In genomic region chr7:16357921-16358320, GRCh38 we compare ENCODE assay signal across 16 cellular contexts.
DNase-seq lines count a peak whose midpoint lies in the region; TF ChIP-seq lines count a peak whose summit lies in the region.
"Had no signal": no experiment of that assay in that cellular context is flagged by ENCODE, and none has a peak within 500 bp of the region (broad histone marks: within the 10 kb centered on the region; RNA-seq: fewer than 3 reads in every experiment).

No MANE protein-coding gene starts in this region.

- no peaks in the 10 kb centered on the region for H3K79me2 ChIP-seq in neural progenitor cell (ENCODE audit: low read depth)

- no peak for TF ChIP-seq CTCF in neural progenitor cell (IDR thresholded peaks at IDR 0.05)
- TF ChIP-seq CTCF in coronary artery (IDR thresholded peaks at IDR 0.05): no peak

- H3K4me2 ChIP-seq in neural progenitor cell: no peak overlapping the region
- H3K4me2 ChIP-seq: BLaER1 had no signal

- H3K36me3 Mint-ChIP-seq in neural progenitor cell: no peaks in the 10 kb centered on the region
- H3K36me3 Mint-ChIP-seq: activated naive CD8-positive, alpha-beta T cell treated with anti-CD3 and anti-CD28 coated beads, Interleukin-2, amount 10 ng/mL, durations not matched to agents 7 days and 5 days had no signal

- DNase-seq in DMS153 treated with DMSO at 0.1 percent for 48 hours (lab: John Stamatoyannopoulos, UW; ENCODE audit: unreplicated experiment) (peak; percentile 37), NCI-H1694 treated with DMSO at 0.1 percent for 48 hours (lab: John Stamatoyannopoulos, UW) (peak; percentile 98), astrocyte of the hippocampus (ENCODE audit: low read depth, low spot score) (peak; percentile 37), neural progenitor cell (ENCODE audit: low spot score) (peak; percentile 11), dedifferentiated amniotic fluid mesenchymal stem cell (ENCODE audit: extremely low spot score) (no peak), coronary artery (ENCODE audit: low spot score) (no peak), SK-N-DZ (ENCODE audit: low spot score) (no peak)
- DNase-seq in stimulated activated naive CD4-positive, alpha-beta T cell treated with Interleukin-2 at 50 U/mL for 16 hours (lab: John Stamatoyannopoulos, UW): no peak
- DNase-seq: activated CD4-positive, alpha-beta T cell treated with anti-CD3 and anti-CD28 coated beads, Interleukin-2, amount 10 ng/mL, durations not matched to agents 7 days and 5 days; activated naive CD8-positive, alpha-beta T cell treated with anti-CD3 and anti-CD28 coated beads, Interleukin-2, amount 10 ng/mL, durations not matched to agents 7 days and 5 days; activated T-cell treated with anti-CD3 and anti-CD28 coated beads, Interleukin-2, amount 50 U/mL, for 4 hours; central memory CD4-positive, alpha-beta T cell; KBM-7; T-helper 17 cell had no signal

- H3K4me1 Mint-ChIP-seq in neural progenitor cell: no peaks in the 10 kb centered on the region
- H3K4me1 Mint-ChIP-seq: activated CD4-positive, alpha-beta T cell treated with anti-CD3 and anti-CD28 coated beads, Interleukin-2, amount 10 ng/mL, durations not matched to agents 7 days and 5 days; activated naive CD8-positive, alpha-beta T cell treated with anti-CD3 and anti-CD28 coated beads, Interleukin-2, amount 10 ng/mL, durations not matched to agents 7 days and 5 days had no signal

- no peak overlapping the region for H3K9ac ChIP-seq in neural progenitor cell
- H3K9ac ChIP-seq: BLaER1 had no signal

- H3F3A ChIP-seq in neural progenitor cell (ENCODE audit: low read depth): no peaks in the 10 kb centered on the region

- no peak overlapping the region for H2AFZ ChIP-seq in neural progenitor cell (replicated peaks)

- H3K9me3 ChIP-seq in neural progenitor cell (ENCODE audit: low read depth): no peaks in the 10 kb centered on the region
- H3K9me3 ChIP-seq: BLaER1, gastroesophageal sphincter had no signal

- no peak overlapping the region for H3K27ac ChIP-seq in neural progenitor cell
- no peak overlapping the region for H3K27ac ChIP-seq in coronary artery
- H3K27ac ChIP-seq: BLaER1, gastroesophageal sphincter had no signal

- H3K27me3 Mint-ChIP-seq in neural progenitor cell (ENCODE audit: insufficient read depth, low read depth): no peaks in the 10 kb centered on the region
- H3K27me3 Mint-ChIP-seq: activated CD4-positive, alpha-beta T cell treated with anti-CD3 and anti-CD28 coated beads, Interleukin-2, amount 10 ng/mL, durations not matched to agents 7 days and 5 days; activated naive CD8-positive, alpha-beta T cell treated with anti-CD3 and anti-CD28 coated beads, Interleukin-2, amount 10 ng/mL, durations not matched to agents 7 days and 5 days; T-helper 17 cell had no signal

- no peaks in the 10 kb centered on the region for H4K20me1 ChIP-seq in neural progenitor cell (ENCODE audit: low read depth)
- H4K20me1 ChIP-seq: BLaER1 had no signal

- no peak overlapping the region for H3K4me3 Mint-ChIP-seq in neural progenitor cell
- H3K4me3 Mint-ChIP-seq: activated CD4-positive, alpha-beta T cell treated with anti-CD3 and anti-CD28 coated beads, Interleukin-2, amount 10 ng/mL, durations not matched to agents 7 days and 5 days; activated naive CD8-positive, alpha-beta T cell treated with anti-CD3 and anti-CD28 coated beads, Interleukin-2, amount 10 ng/mL, durations not matched to agents 7 days and 5 days; activated T-cell treated with anti-CD3 and anti-CD28 coated beads, Interleukin-2, amount 50 U/mL, for 4 hours; T-helper 17 cell had no signal

- no peaks in the 10 kb centered on the region for H3K9me3 Mint-ChIP-seq in neural progenitor cell
- H3K9me3 Mint-ChIP-seq: activated CD4-positive, alpha-beta T cell treated with anti-CD3 and anti-CD28 coated beads, Interleukin-2, amount 10 ng/mL, durations not matched to agents 7 days and 5 days; activated naive CD8-positive, alpha-beta T cell treated with anti-CD3 and anti-CD28 coated beads, Interleukin-2, amount 10 ng/mL, durations not matched to agents 7 days and 5 days; activated T-cell treated with anti-CD3 and anti-CD28 coated beads, Interleukin-2, amount 50 U/mL, for 4 hours had no signal

- H3K4me3 ChIP-seq in neural progenitor cell (no peak overlapping the region), coronary artery (no peak overlapping the region)
- H3K4me3 ChIP-seq: BLaER1, gastroesophageal sphincter had no signal

- no peaks in the 10 kb centered on the region for H3K27me3 ChIP-seq in neural progenitor cell
- H3K27me3 ChIP-seq: BLaER1, gastroesophageal sphincter had no signal

- no peaks in the 10 kb centered on the region for H3K4me1 ChIP-seq in neural progenitor cell
- H3K4me1 ChIP-seq: gastroesophageal sphincter had no signal

- no peak overlapping the region for H3K27ac Mint-ChIP-seq in neural progenitor cell
- H3K27ac Mint-ChIP-seq: activated CD4-positive, alpha-beta T cell treated with anti-CD3 and anti-CD28 coated beads, Interleukin-2, amount 10 ng/mL, durations not matched to agents 7 days and 5 days; activated naive CD8-positive, alpha-beta T cell treated with anti-CD3 and anti-CD28 coated beads, Interleukin-2, amount 10 ng/mL, durations not matched to agents 7 days and 5 days; T-helper 17 cell had no signal

- H3K36me3 ChIP-seq in neural progenitor cell: no peaks in the 10 kb centered on the region
- H3K36me3 ChIP-seq: BLaER1, gastroesophageal sphincter had no signal

Comparison
In these comparisons a context has a peak if more than half of its experiments do, and no peak if none do; other contexts are left out.
1. DNase-seq: peak in DMS153 treated with DMSO at 0.1 percent for 48 hours (single experiment), NCI-H1694 treated with DMSO at 0.1 percent for 48 hours (single experiment), astrocyte of the hippocampus (single experiment) and neural progenitor cell (single experiment); none in dedifferentiated amniotic fluid mesenchymal stem cell (single experiment), stimulated activated naive CD4-positive, alpha-beta T cell treated with Interleukin-2 at 50 U/mL for 16 hours (single experiment), coronary artery (single experiment) and SK-N-DZ (single experiment).